28 cellular contexts compared by ENCODE assay signal in genomic region chr9:135330685-135331590, GRCh38.
DNase-seq lines count a peak whose midpoint lies in the region; ATAC-seq, FAIRE-seq and TF ChIP-seq lines count a peak whose summit lies in the region.
"Had no signal": no experiment of that assay in that cellular context is flagged by ENCODE, and none has a peak within 500 bp of the region (broad histone marks: within the 10 kb centered on the region; RNA-seq: fewer than 3 reads in every experiment).

No MANE protein-coding gene starts in this region.

- no peak overlapping the region for H3K27ac Mint-ChIP-seq in activated T-helper 2 cell treated with anti-CD3 and anti-CD28 coated beads, Interferon-gamma antibody, Interleukin-2, Interleukin-4, amounts not matched to agents 10 μg/mL and 5 μg/mL and 100 μg/mL, durations not matched to agents 14 hours and 24 hours and 36 hours
- H3K27ac Mint-ChIP-seq: activated naive CD8-positive, alpha-beta T cell treated with anti-CD3 and anti-CD28 coated beads, Interleukin-2, amount 50 U/mL, for 24 hours; CD4-positive, alpha-beta T cell; dendritic cell treated with granulocyte-macrophage colony-stimulating factor and Interleukin-4, amounts not matched to agents 40 ng/mL and 50 ng/mL, for 4 days; stimulated activated naive B cell treated with anti-CD40 and anti-IgM and Interleukin-4, amounts not matched to agents 10 μg/mL and 1 μg/mL and 100 μg/mL, for 72 hours; T-helper 1 cell treated with Interleukin-12 subunit alpha and Interleukin-12 subunit beta and Interleukin-4 antibody, amounts not matched to agents 30 μg/mL and 1 μg/mL, for 36 hours had no signal

- H3K4me1 ChIP-seq in RWPE2 (ENCODE audit: insufficient read depth, poor library complexity, severe bottlenecking) (no peaks in the 10 kb centered on the region), kidney (ENCODE audit: control insufficient read depth in 1 of 2, insufficient read depth in 1 of 2, low read depth in 1 of 2, low read length in 2 of 2) (no peaks in the 10 kb centered on the region), upper lobe of left lung (no peaks in the 10 kb centered on the region)
- H3K4me1 ChIP-seq: esophagus muscularis mucosa, heart left ventricle, uterus had no signal

- peak; percentile 24 for DNase-seq in activated CD8-positive, alpha-beta memory T cell treated with anti-CD3 and anti-CD28 coated beads for 24 hours
- DNase-seq in activated CD8-positive, alpha-beta memory T cell treated with anti-CD3 and anti-CD28 coated beads, Interleukin-2, amount 50 U/mL, for 4 hours = no peak
- peak; percentile 48 for DNase-seq in RWPE2 (ENCODE audit: low spot score)
- peak; percentile 60 for DNase-seq in kidney
- peak; percentile 6 to 36 for DNase-seq in upper lobe of left lung
- no peak for DNase-seq in NCI-H69 (lab: John Stamatoyannopoulos, UW)
- no peak for DNase-seq in activated T-helper 2 cell treated with anti-CD3 and anti-CD28 coated beads, Interferon-gamma antibody, Interleukin-2, Interleukin-4, amounts not matched to agents 10 μg/mL and 5 μg/mL and 100 μg/mL, durations not matched to agents 14 hours and 24 hours and 36 hours (ENCODE audit: low spot score)
- no peak for DNase-seq in activated CD4-positive, CD25-positive, alpha-beta regulatory T cell treated with anti-CD3 and anti-CD28 coated beads, Interleukin-2, amount 50 U/mL, for 72 hours
- DNase-seq: activated CD4-positive, alpha-beta T cell treated with anti-CD3 and anti-CD28 coated beads, Interleukin-2, amount 50 U/mL, for 48 hours; activated naive CD4-positive, alpha-beta T cell; activated naive CD8-positive, alpha-beta T cell treated with anti-CD3 and anti-CD28 coated beads, Interleukin-2, amount 50 U/mL, for 24 hours; CD4-positive, alpha-beta T cell; foreskin fibroblast; NCI-H446 treated with DMSO at 0.1 percent for 48 hours; stimulated activated naive B cell treated with anti-CD40 and anti-IgM and Interleukin-4, amounts not matched to agents 10 μg/mL and 1 μg/mL and 100 μg/mL, for 72 hours; substantia nigra had no signal

- H3K36me3 Mint-ChIP-seq in activated T-helper 2 cell treated with anti-CD3 and anti-CD28 coated beads, Interferon-gamma antibody, Interleukin-2, Interleukin-4, amounts not matched to agents 10 μg/mL and 5 μg/mL and 100 μg/mL, durations not matched to agents 14 hours and 24 hours and 36 hours (ENCODE audit: low read depth) = no peaks in the 10 kb centered on the region
- H3K36me3 Mint-ChIP-seq: naive thymus-derived CD8-positive, alpha-beta T cell; stimulated activated naive B cell treated with anti-CD40 and anti-IgM and Interleukin-4, amounts not matched to agents 10 μg/mL and 1 μg/mL and 100 μg/mL, for 72 hours had no signal

- FAIRE-seq in kidney (lab: Jason Lieb, UNC) = no peak
- FAIRE-seq: A204.1, K562, TTC549 had no signal

- H3K27ac ChIP-seq in RWPE2 (ENCODE audit: poor library complexity, severe bottlenecking) (no peak overlapping the region), kidney (ENCODE audit: low read depth in 2 of 2, low read length in 2 of 2) (no peak overlapping the region), upper lobe of left lung (no peak overlapping the region)
- H3K27ac ChIP-seq: esophagus muscularis mucosa, heart left ventricle, RWPE1, uterus had no signal

- ATAC-seq in RWPE2 (ENCODE audit: low read depth) (no peak), upper lobe of left lung (ENCODE audit: low FRiP score in 2 of 2) (no peak)
- ATAC-seq: activated naive CD8-positive, alpha-beta T cell treated with anti-CD3 and anti-CD28 coated beads, Interleukin-2, amount 50 U/mL, for 24 hours; heart left ventricle; K562; naive thymus-derived CD8-positive, alpha-beta T cell; stimulated activated naive B cell treated with anti-CD40 and anti-IgM and Interleukin-4, amounts not matched to agents 10 μg/mL and 1 μg/mL and 100 μg/mL, for 72 hours had no signal

- H3K4me3 ChIP-seq in RWPE2 (ENCODE audit: severe bottlenecking) (no peak overlapping the region), kidney (ENCODE audit: low read length in 2 of 2) (no peak overlapping the region), upper lobe of left lung (no peak overlapping the region)
- H3K4me3 ChIP-seq: esophagus muscularis mucosa, heart left ventricle, K562, lung, uterus had no signal

- TF ChIP-seq POLR2A in upper lobe of left lung (IDR thresholded peaks at IDR 0.05) = no peak

- no peak for TF ChIP-seq EP300 in upper lobe of left lung (IDR thresholded peaks at IDR 0.05)

- no peaks in the 10 kb centered on the region for H3K27me3 Mint-ChIP-seq in activated T-helper 2 cell treated with anti-CD3 and anti-CD28 coated beads, Interferon-gamma antibody, Interleukin-2, Interleukin-4, amounts not matched to agents 10 μg/mL and 5 μg/mL and 100 μg/mL, durations not matched to agents 14 hours and 24 hours and 36 hours (ENCODE audit: low read depth)

- H3K27me3 ChIP-seq in RWPE2 (ENCODE audit: insufficient read depth, poor library complexity, severe bottlenecking) (no peaks in the 10 kb centered on the region), upper lobe of left lung (no peaks in the 10 kb centered on the region)
- H3K27me3 ChIP-seq: uterus had no signal

- intact Hi-C loops in kidney (cut with DNase I) = loop anchor here (5.0 kb wide), 1 partner anchor 64 kb away; no protein-coding TSS in a partner anchor
- intact Hi-C loops in activated T-helper 2 cell treated with anti-CD3 and anti-CD28 coated beads, Interferon-gamma antibody, Interleukin-2, Interleukin-4, amounts not matched to agents 10 μg/mL and 5 μg/mL and 100 μg/mL, durations not matched to agents 14 hours and 24 hours and 36 hours (cut with micrococcal nuclease) = no loop called here

- H3K9ac ChIP-seq in kidney (ENCODE audit: low read length in 2 of 2) = no peak overlapping the region

- no peaks in the 10 kb centered on the region for H3K9me3 Mint-ChIP-seq in activated T-helper 2 cell treated with anti-CD3 and anti-CD28 coated beads, Interferon-gamma antibody, Interleukin-2, Interleukin-4, amounts not matched to agents 10 μg/mL and 5 μg/mL and 100 μg/mL, durations not matched to agents 14 hours and 24 hours and 36 hours
- H3K9me3 Mint-ChIP-seq: activated naive CD8-positive, alpha-beta T cell treated with anti-CD3 and anti-CD28 coated beads, Interleukin-2, amount 50 U/mL, for 24 hours; CD4-positive, alpha-beta T cell; central memory CD8-positive, alpha-beta T cell; dendritic cell treated with granulocyte-macrophage colony-stimulating factor and Interleukin-4, amounts not matched to agents 40 ng/mL and 50 ng/mL, for 4 days; stimulated activated naive B cell treated with anti-CD40 and anti-IgM and Interleukin-4, amounts not matched to agents 10 μg/mL and 1 μg/mL and 100 μg/mL, for 72 hours; T-helper 1 cell treated with Interleukin-12 subunit alpha and Interleukin-12 subunit beta and Interleukin-4 antibody, amounts not matched to agents 30 μg/mL and 1 μg/mL, for 36 hours had no signal

- TF ChIP-seq CTCF in RWPE2 (IDR thresholded peaks at IDR 0.05; ENCODE audit: poor library complexity, severe bottlenecking) (no peak), kidney (IDR thresholded peaks at IDR 0.05; ENCODE audit: borderline replicate concordance, extremely low read depth, insufficient read depth) (no peak), upper lobe of left lung (IDR thresholded peaks at IDR 0.05) (no peak)

- no peak overlapping the region for H3K4me3 Mint-ChIP-seq in activated T-helper 2 cell treated with anti-CD3 and anti-CD28 coated beads, Interferon-gamma antibody, Interleukin-2, Interleukin-4, amounts not matched to agents 10 μg/mL and 5 μg/mL and 100 μg/mL, durations not matched to agents 14 hours and 24 hours and 36 hours (ENCODE audit: low read depth)
- H3K4me3 Mint-ChIP-seq: activated naive CD8-positive, alpha-beta T cell treated with anti-CD3 and anti-CD28 coated beads, Interleukin-2, amount 50 U/mL, for 24 hours; CD4-positive, alpha-beta T cell; central memory CD8-positive, alpha-beta T cell; dendritic cell treated with granulocyte-macrophage colony-stimulating factor and Interleukin-4, amounts not matched to agents 40 ng/mL and 50 ng/mL, for 4 days; naive thymus-derived CD8-positive, alpha-beta T cell; stimulated activated naive B cell treated with anti-CD40 and anti-IgM and Interleukin-4, amounts not matched to agents 10 μg/mL and 1 μg/mL and 100 μg/mL, for 72 hours; T-helper 1 cell treated with Interleukin-12 subunit alpha and Interleukin-12 subunit beta and Interleukin-4 antibody, amounts not matched to agents 30 μg/mL and 1 μg/mL, for 36 hours had no signal

- H3K36me3 ChIP-seq in RWPE2 (ENCODE audit: low read depth) (no peaks in the 10 kb centered on the region), kidney (ENCODE audit: control insufficient read depth in 1 of 2, insufficient read depth in 2 of 2, low read length in 2 of 2) (no peaks in the 10 kb centered on the region), upper lobe of left lung (no peaks in the 10 kb centered on the region)
- H3K36me3 ChIP-seq: esophagus muscularis mucosa, heart left ventricle, uterus had no signal

- 84 to 88% methylated on average over 14 of the region's 14 CpGs for WGBS in upper lobe of left lung, 2 donors

- H3K9me3 ChIP-seq in RWPE2 (ENCODE audit: severe bottlenecking) = no peaks in the 10 kb centered on the region
- H3K9me3 ChIP-seq in kidney (ENCODE audit: control insufficient read depth in 1 of 2, low read length in 2 of 2) = peaks cover 0 to 5% of the 10 kb centered on the region in 2 donors
- H3K9me3 ChIP-seq in upper lobe of left lung = peaks cover 0 to 6% (median 0%) of the 10 kb centered on the region in 4 donors
- H3K9me3 ChIP-seq: uterus had no signal

- H3K4me1 Mint-ChIP-seq in activated T-helper 2 cell treated with anti-CD3 and anti-CD28 coated beads, Interferon-gamma antibody, Interleukin-2, Interleukin-4, amounts not matched to agents 10 μg/mL and 5 μg/mL and 100 μg/mL, durations not matched to agents 14 hours and 24 hours and 36 hours (ENCODE audit: low read depth) = no peaks in the 10 kb centered on the region
- H3K4me1 Mint-ChIP-seq: activated naive CD8-positive, alpha-beta T cell treated with anti-CD3 and anti-CD28 coated beads, Interleukin-2, amount 50 U/mL, for 24 hours; central memory CD8-positive, alpha-beta T cell; stimulated activated naive B cell treated with anti-CD40 and anti-IgM and Interleukin-4, amounts not matched to agents 10 μg/mL and 1 μg/mL and 100 μg/mL, for 72 hours had no signal

Comparison
In these comparisons a context has a peak if more than half of its experiments do, and no peak if none do; other contexts are left out.
1. DNase-seq: peak in activated CD8-positive, alpha-beta memory T cell treated with anti-CD3 and anti-CD28 coated beads for 24 hours (single experiment), RWPE2 (single experiment), kidney (single experiment) and upper lobe of left lung (2 of 2); none in activated CD8-positive, alpha-beta memory T cell treated with anti-CD3 and anti-CD28 coated beads, Interleukin-2, amount 50 U/mL, for 4 hours (single experiment), NCI-H69 (single experiment), activated T-helper 2 cell treated with anti-CD3 and anti-CD28 coated beads, Interferon-gamma antibody, Interleukin-2, Interleukin-4, amounts not matched to agents 10 μg/mL and 5 μg/mL and 100 μg/mL, durations not matched to agents 14 hours and 24 hours and 36 hours (single experiment) and activated CD4-positive, CD25-positive, alpha-beta regulatory T cell treated with anti-CD3 and anti-CD28 coated beads, Interleukin-2, amount 50 U/mL, for 72 hours (single experiment).